In genomic region chr10:96830511-96831199, GRCh38 we compare ENCODE assay signal across 8 cellular contexts. TPM values are rescaled to one million over a fixed set of nuclear protein-coding genes. Genes with fewer than 3 reads are reported as not detected.
A peak's percentile ranks its signal among the peaks of the same experiment; 100 is the strongest.
DNase-seq lines count a peak whose midpoint lies in the region; ATAC-seq and TF ChIP-seq lines count a peak whose summit lies in the region.

No MANE protein-coding gene starts in this region.

- peak overlapping the region; percentile 81 for H3K27ac Mint-ChIP-seq in activated CD4-positive, alpha-beta memory T cell treated with anti-CD3 and anti-CD28 coated beads for 36 hours
- H3K27ac Mint-ChIP-seq in naive B cell, result peak overlapping the region; percentile 69 to 98 (median 97)
- peak overlapping the region; percentile 93 for H3K27ac Mint-ChIP-seq in stimulated activated effector memory CD8-positive, alpha-beta T cell treated with anti-CD3 and anti-CD28 coated beads, Interleukin-12 subunit alpha, Interleukin-12 subunit beta, amount 100 ng/mL, for 72 hours

- POLR2A ChIA-PET in activated CD4-positive, alpha-beta memory T cell treated with anti-CD3 and anti-CD28 coated beads for 36 hours (lab: Charles Lee), result no interaction called here

- no peaks in the 10 kb centered on the region for H3K36me3 ChIP-seq in effector memory CD4-positive, alpha-beta T cell (ENCODE audit: control insufficient read depth, insufficient read depth, low read length)

- no peaks in the 10 kb centered on the region for H3K27me3 Mint-ChIP-seq in activated CD4-positive, alpha-beta memory T cell treated with anti-CD3 and anti-CD28 coated beads for 36 hours
- H3K27me3 Mint-ChIP-seq in naive B cell, result no peaks in the 10 kb centered on the region

- peaks cover 37% of the 10 kb centered on the region for H3K4me1 Mint-ChIP-seq in activated CD4-positive, alpha-beta memory T cell treated with anti-CD3 and anti-CD28 coated beads for 36 hours (ENCODE audit: low read depth)
- H3K4me1 Mint-ChIP-seq in naive B cell, result peaks cover 31 to 48% (median 38%) of the 10 kb centered on the region in 3 donors
- peaks cover 36% of the 10 kb centered on the region for H3K4me1 Mint-ChIP-seq in stimulated activated effector memory CD8-positive, alpha-beta T cell treated with anti-CD3 and anti-CD28 coated beads, Interleukin-12 subunit alpha, Interleukin-12 subunit beta, amount 100 ng/mL, for 72 hours

- H3K4me1 ChIP-seq in effector memory CD4-positive, alpha-beta T cell (ENCODE audit: control insufficient read depth, insufficient read depth, low read length, poor library complexity, severe bottlenecking), result peaks cover 15% of the 10 kb centered on the region

- H3K4me3 ChIP-seq in AG09309 (ENCODE audit: control insufficient read depth, low read depth, low read length), result no peak overlapping the region
- H3K4me3 ChIP-seq in effector memory CD4-positive, alpha-beta T cell (ENCODE audit: insufficient read depth, low read depth, low read length, poor library complexity, severe bottlenecking), result no peak overlapping the region

- no peaks in the 10 kb centered on the region for H3K9me3 Mint-ChIP-seq in activated CD4-positive, alpha-beta memory T cell treated with anti-CD3 and anti-CD28 coated beads for 36 hours
- H3K9me3 Mint-ChIP-seq in naive B cell, result no peaks in the 10 kb centered on the region
- no peaks in the 10 kb centered on the region for H3K9me3 Mint-ChIP-seq in stimulated activated effector memory CD8-positive, alpha-beta T cell treated with anti-CD3 and anti-CD28 coated beads, Interleukin-12 subunit alpha, Interleukin-12 subunit beta, amount 100 ng/mL, for 72 hours

- ATAC-seq in naive B cell (ENCODE audit: low read depth in 2 of 2) (no peak), GM19328 (IDR thresholded peaks at IDR 0.05; ENCODE audit: unreplicated experiment) (no peak)
- ATAC-seq in stimulated activated effector memory CD8-positive, alpha-beta T cell treated with anti-CD3 and anti-CD28 coated beads, Interleukin-12 subunit alpha, Interleukin-12 subunit beta, amount 100 ng/mL, for 72 hours, result no peak

- H3K36me3 Mint-ChIP-seq in activated CD4-positive, alpha-beta memory T cell treated with anti-CD3 and anti-CD28 coated beads for 36 hours, result peaks cover 8% of the 10 kb centered on the region
- H3K36me3 Mint-ChIP-seq in naive B cell, result no peaks in the 10 kb centered on the region
- peaks cover 22% of the 10 kb centered on the region for H3K36me3 Mint-ChIP-seq in stimulated activated effector memory CD8-positive, alpha-beta T cell treated with anti-CD3 and anti-CD28 coated beads, Interleukin-12 subunit alpha, Interleukin-12 subunit beta, amount 100 ng/mL, for 72 hours

- DNase-seq in AG09309 (ENCODE audit: low read depth) (no peak), GM19238 (ENCODE audit: insufficient read length, low spot score) (peak; percentile 54), NCI-H226 (peak; percentile 42), naive B cell (peak; percentile 79)
- DNase-seq in activated CD4-positive, alpha-beta memory T cell treated with anti-CD3 and anti-CD28 coated beads for 36 hours, result peak; percentile 88
- peak; percentile 53 to 70 (median 61) for DNase-seq in effector memory CD4-positive, alpha-beta T cell
- peak; percentile 73 to 89 for DNase-seq in stimulated activated effector memory CD8-positive, alpha-beta T cell treated with anti-CD3 and anti-CD28 coated beads, Interleukin-12 subunit alpha, Interleukin-12 subunit beta, amount 100 ng/mL, for 72 hours (ENCODE audit: low spot score in 2 of 2)

- peak overlapping the region; percentile 35 for H3K27ac ChIP-seq in effector memory CD4-positive, alpha-beta T cell (ENCODE audit: insufficient read depth, low read length, poor library complexity, severe bottlenecking)

- H3K9me3 ChIP-seq in effector memory CD4-positive, alpha-beta T cell (ENCODE audit: control insufficient read depth, low read length), result no peaks in the 10 kb centered on the region

- H3K27me3 ChIP-seq in effector memory CD4-positive, alpha-beta T cell (replicated peaks; ENCODE audit: control insufficient read depth, insufficient read depth, low read length, poor library complexity, severe bottlenecking), result no peaks in the 10 kb centered on the region

- CTCF ChIA-PET in activated CD4-positive, alpha-beta memory T cell treated with anti-CD3 and anti-CD28 coated beads for 36 hours (lab: Charles Lee), result interaction anchor here (0.9 to 4.9 kb wide), 4 partner anchors 66 to 209 kb away, joined by 3 to 30 read pairs (median 5); no protein-coding TSS in a partner anchor

- peak; percentile 82 for TF ChIP-seq CTCF in AG09309 (IDR thresholded peaks at IDR 0.05; ENCODE audit: control insufficient read depth, insufficient read depth, low read depth, low read length, missing control alignments)

- peak overlapping the region; percentile 86 for H3K4me3 Mint-ChIP-seq in activated CD4-positive, alpha-beta memory T cell treated with anti-CD3 and anti-CD28 coated beads for 36 hours
- H3K4me3 Mint-ChIP-seq in naive B cell, result peak overlapping the region; percentile 42 to 97 (median 90)
- peak overlapping the region; percentile 92 for H3K4me3 Mint-ChIP-seq in stimulated activated effector memory CD8-positive, alpha-beta T cell treated with anti-CD3 and anti-CD28 coated beads, Interleukin-12 subunit alpha, Interleukin-12 subunit beta, amount 100 ng/mL, for 72 hours

- intact Hi-C loops in activated CD4-positive, alpha-beta memory T cell treated with anti-CD3 and anti-CD28 coated beads for 36 hours (cut with micrococcal nuclease), result loop anchor here (1.0 to 10.0 kb wide), 8 partner anchors 65 to 594 kb away; partner anchors contain the start of gene PGAM1

RNA-seq across cellular contexts. Expression of gene LCOR, which starts 1.4 kb away (rescaled TPM):
- total RNA-seq in activated CD4-positive, alpha-beta memory T cell treated with anti-CD3 and anti-CD28 coated beads for 36 hours, result 10 to 100 TPM; 15.0 to 18.2 TPM
- polyA plus RNA-seq in naive B cell (ENCODE audit: low read depth in 6 of 6), result 10 to 100 TPM; 26.7 to 68.2 (median 47.2) TPM
